28 cellular contexts compared by ENCODE assay signal in genomic region chr5:92581690-92582089, GRCh38.
"Had no signal": no experiment of that assay in that cellular context is flagged by ENCODE, and none has a peak within 500 bp of the region (broad histone marks: within the 10 kb centered on the region; RNA-seq: fewer than 3 reads in every experiment).

No MANE protein-coding gene starts in this region.

- H3K27ac ChIP-seq: brain microvascular endothelial cell, coronary artery, dorsolateral prefrontal cortex, heart left ventricle, WERI-Rb-1 had no signal

- H3K27me3 ChIP-seq: brain microvascular endothelial cell, dorsolateral prefrontal cortex, heart left ventricle had no signal

- ATAC-seq: activated CD4-positive, CD25-positive, alpha-beta regulatory T cell treated with anti-CD3 and anti-CD28 coated beads, Interleukin-2, amount 50 U/mL, for 24 hours; activated CD8-positive, alpha-beta memory T cell treated with anti-CD3 and anti-CD28 coated beads, Interleukin-2, amount 10 ng/mL, durations not matched to agents 7 days and 5 days; activated CD8-positive, alpha-beta T cell treated with anti-CD3 and anti-CD28 coated beads, Interleukin-2, amount 10 ng/mL, durations not matched to agents 7 days and 5 days; activated T-cell treated with anti-CD3 and anti-CD28 coated beads, Interleukin-2, amount 50 U/mL, for 72 hours; esophagus mucosa; heart left ventricle; T-helper 17 cell had no signal

- H3K4me1 ChIP-seq: heart left ventricle had no signal

- H3K4me3 ChIP-seq: coronary artery, dorsolateral prefrontal cortex, heart left ventricle had no signal

- H3K36me3 ChIP-seq: brain microvascular endothelial cell, heart left ventricle, WERI-Rb-1 had no signal

- DNase-seq: activated B cell treated with CpG ODN at 0.5 μM for 24 hours; activated CD4-positive, alpha-beta memory T cell treated with anti-CD3 and anti-CD28 coated beads for 36 hours; activated CD4-positive, alpha-beta T cell treated with anti-CD3 and anti-CD28 coated beads for 48 hours; activated CD4-positive, alpha-beta T cell treated with anti-CD3 and anti-CD28 coated beads, Interleukin-2, amount 50 U/mL, for 1 hour; activated CD8-positive, alpha-beta memory T cell treated with anti-CD3 and anti-CD28 coated beads, Interleukin-2, amount 10 ng/mL, durations not matched to agents 7 days and 5 days; activated CD8-positive, alpha-beta memory T cell treated with anti-CD3 and anti-CD28 coated beads, Interleukin-2, amount 50 U/mL, for 4 hours; activated CD8-positive, alpha-beta T cell treated with anti-CD3 and anti-CD28 coated beads, Interleukin-2, amount 10 ng/mL, durations not matched to agents 7 days and 5 days; activated effector memory CD4-positive, alpha-beta T cell treated with Interleukin-2 at 50 U/mL for 16 hours; activated gamma-delta T cell treated with Interleukin-2 at 50 U/mL for 16 hours; activated naive CD4-positive, alpha-beta T cell treated with anti-CD3 and anti-CD28 coated beads, Interleukin-2, amount 50 U/mL, for 16 hours; activated naive CD4-positive, alpha-beta T cell treated with Interleukin-2 at 50 U/mL for 16 hours; activated T-cell treated with anti-CD3 and anti-CD28 coated beads, Interleukin-2, amount 50 U/mL, for 1 hour; activated T-cell treated with anti-CD3 and anti-CD28 coated beads, Interleukin-2, amount 50 U/mL, for 72 hours; amniotic stem cell; anterior cingulate cortex; brain microvascular endothelial cell; dorsolateral prefrontal cortex; effector memory CD4-positive, alpha-beta T cell; endodermal cell; foreskin fibroblast; glutamatergic neuron; heart left ventricle; T-helper 17 cell; T1000; WERI-Rb-1 had no signal
